In genomic region chr3:12194209-12194608, GRCh38 we compare ENCODE assay signal across 8 cellular contexts. TPM values are rescaled to one million over a fixed set of nuclear protein-coding genes. Genes with fewer than 3 reads are reported as not detected.
DNase-seq lines count a peak whose midpoint lies in the region; ATAC-seq and TF ChIP-seq lines count a peak whose summit lies in the region.

No MANE protein-coding gene starts in this region.

- ATAC-seq in GM19351 (IDR thresholded peaks at IDR 0.05; ENCODE audit: unreplicated experiment) (peak; percentile 17), WTC11 (no peak), T-helper 17 cell (no peak)
- ATAC-seq in natural killer cell treated with Interleukin-12 subunit alpha and Interleukin-12 subunit beta and Interleukin-15 and Interleukin-18, amount 100 ng/mL, for 72 hours = peak; percentile 61 to 70

- CTCF ChIA-PET in WTC11 (lab: Charles Lee) = interaction anchor here (0.7 to 1.9 kb wide), 10 partner anchors 9 to 348 kb away, joined by 3 to 9 read pairs (median 4); partner anchors contain the start of gene TAMM41

- H3K9me3 Mint-ChIP-seq in brain = no peaks in the 10 kb centered on the region
- no peaks in the 10 kb centered on the region for H3K9me3 Mint-ChIP-seq in natural killer cell treated with Interleukin-12 subunit alpha and Interleukin-12 subunit beta and Interleukin-15 and Interleukin-18, amount 100 ng/mL, for 72 hours
- no peaks in the 10 kb centered on the region for H3K9me3 Mint-ChIP-seq in WTC11

- TF ChIP-seq CTCF in AG10803 (conservative IDR thresholded peaks at IDR 0.05; ENCODE audit: low read length) (no peak), brain (conservative IDR thresholded peaks at IDR 0.05) (no peak), WTC11 (IDR thresholded peaks at IDR 0.05) (no peak)

- H3K36me3 Mint-ChIP-seq in brain (no peaks in the 10 kb centered on the region), WTC11 (no peaks in the 10 kb centered on the region), T-helper 17 cell (ENCODE audit: low read depth) (no peaks in the 10 kb centered on the region)
- no peaks in the 10 kb centered on the region for H3K36me3 Mint-ChIP-seq in natural killer cell treated with Interleukin-12 subunit alpha and Interleukin-12 subunit beta and Interleukin-15 and Interleukin-18, amount 100 ng/mL, for 72 hours

- H3K27me3 Mint-ChIP-seq in brain = peaks cover 11% of the 10 kb centered on the region
- peaks cover 5 to 10% of the 10 kb centered on the region in 2 donors for H3K27me3 Mint-ChIP-seq in natural killer cell treated with Interleukin-12 subunit alpha and Interleukin-12 subunit beta and Interleukin-15 and Interleukin-18, amount 100 ng/mL, for 72 hours
- no peaks in the 10 kb centered on the region for H3K27me3 Mint-ChIP-seq in WTC11 (ENCODE audit: low read depth)
- H3K27me3 Mint-ChIP-seq in T-helper 17 cell = peaks cover 6% of the 10 kb centered on the region

- no peak overlapping the region for H3K4me3 ChIP-seq in AG10803 (ENCODE audit: low read length)

- POLR2A ChIA-PET in WTC11 (lab: Charles Lee) = no interaction called here

- DNase-seq in AG10803 (ENCODE audit: low read depth) = peak; percentile 89
- peak; percentile 92 for DNase-seq in M059J (ENCODE audit: low read depth)
- no peak for DNase-seq in natural killer cell treated with Interleukin-12 subunit alpha and Interleukin-12 subunit beta and Interleukin-15 and Interleukin-18, amount 100 ng/mL, for 72 hours (ENCODE audit: low spot score)
- DNase-seq in WTC11 (ENCODE audit: low spot score) = no peak
- DNase-seq in T-helper 17 cell = no peak
- no peak for DNase-seq in stimulated activated naive CD4-positive, alpha-beta T cell (lab: John Stamatoyannopoulos, UW)

- H3K4me1 Mint-ChIP-seq in brain (peaks cover 19% of the 10 kb centered on the region), WTC11 (peaks cover 9% of the 10 kb centered on the region), T-helper 17 cell (peaks cover 2% of the 10 kb centered on the region)
- peaks cover 9 to 37% of the 10 kb centered on the region in 2 donors for H3K4me1 Mint-ChIP-seq in natural killer cell treated with Interleukin-12 subunit alpha and Interleukin-12 subunit beta and Interleukin-15 and Interleukin-18, amount 100 ng/mL, for 72 hours (ENCODE audit: low read depth in 2 of 2)

- H3K4me3 Mint-ChIP-seq in brain = no peak overlapping the region
- H3K4me3 Mint-ChIP-seq in natural killer cell treated with Interleukin-12 subunit alpha and Interleukin-12 subunit beta and Interleukin-15 and Interleukin-18, amount 100 ng/mL, for 72 hours = peak overlapping the region; percentile 72
- no peak overlapping the region for H3K4me3 Mint-ChIP-seq in WTC11
- no peak overlapping the region for H3K4me3 Mint-ChIP-seq in T-helper 17 cell

- H3K27ac Mint-ChIP-seq in brain (peak overlapping the region in 3 of 5 experiments; percentile 7 to 60 (median 46)), WTC11 (no peak overlapping the region), T-helper 17 cell (no peak overlapping the region)
- peak overlapping the region; percentile 80 to 84 for H3K27ac Mint-ChIP-seq in natural killer cell treated with Interleukin-12 subunit alpha and Interleukin-12 subunit beta and Interleukin-15 and Interleukin-18, amount 100 ng/mL, for 72 hours

- no peaks in the 10 kb centered on the region for H3K9me3 ChIP-seq in T-helper 17 cell (ENCODE audit: control insufficient read depth, low read length, poor library complexity, severe bottlenecking)

TF ChIP-seq in WTC11, 78 proteins besides CTCF, POLR2A, EP300 and RAD21:
- TF ChIP-seq EMX1 (CRISPR knock-in tag; IDR thresholded peaks at IDR 0.05) (no peak), ETV6 (CRISPR knock-in tag; IDR thresholded peaks at IDR 0.05) (no peak), NR3C1 (CRISPR knock-in tag; conservative IDR thresholded peaks at IDR 0.05; ENCODE audit: low read depth) (no peak), PRRX2 (CRISPR knock-in tag; IDR thresholded peaks at IDR 0.05) (no peak), GABPB1 (CRISPR knock-in tag; IDR thresholded peaks at IDR 0.05) (no peak), GTF2I (CRISPR knock-in tag; conservative IDR thresholded peaks at IDR 0.05) (no peak)

RNA-seq across cellular contexts. Expression of gene TIMP4, which starts 35.5 kb away (rescaled TPM):
- total RNA-seq in M059J (2014; rRNA removed; shearing (Covaris generic)) = 5.1 and 8.9 TPM in 2 replicates
- polyA plus RNA-seq in brain (ENCODE audit: insufficient read depth, low read depth, low replicate concordance) = 9.1 TPM
- not detected for total RNA-seq in natural killer cell treated with Interleukin-12 subunit alpha and Interleukin-12 subunit beta and Interleukin-15 and Interleukin-18, amount 100 ng/mL, for 72 hours
- total RNA-seq in WTC11 (2021) (4.1 to 11.8 TPM (median 4.8 TPM) in 3 replicates), T-helper 17 cell (not detected)

Comparison
In these comparisons a context has a peak if more than half of its experiments do, and no peak if none do; other contexts are left out.
1. DNase-seq: peak in AG10803 (single experiment) and M059J (single experiment); none in natural killer cell treated with Interleukin-12 subunit alpha and Interleukin-12 subunit beta and Interleukin-15 and Interleukin-18, amount 100 ng/mL, for 72 hours (single experiment), WTC11 (single experiment), T-helper 17 cell (0 of 3) and stimulated activated naive CD4-positive, alpha-beta T cell (0 of 6).
2. ATAC-seq: peak in GM19351 (single experiment) and natural killer cell treated with Interleukin-12 subunit alpha and Interleukin-12 subunit beta and Interleukin-15 and Interleukin-18, amount 100 ng/mL, for 72 hours (2 of 2); none in WTC11 (single experiment) and T-helper 17 cell (single experiment).
3. H3K27ac Mint-ChIP-seq: peak in brain (3 of 5) and natural killer cell treated with Interleukin-12 subunit alpha and Interleukin-12 subunit beta and Interleukin-15 and Interleukin-18, amount 100 ng/mL, for 72 hours (2 of 2); none in WTC11 (single experiment) and T-helper 17 cell (single experiment).